Comparison of ENCODE assay signal across 8 cellular contexts in genomic region chr2:241878007-241878970, GRCh38. TPM values are rescaled to one million over a fixed set of nuclear protein-coding genes. Genes with fewer than 3 reads are reported as not detected.
DNase-seq lines count a peak whose midpoint lies in the region; ATAC-seq and TF ChIP-seq lines count a peak whose summit lies in the region.

No MANE protein-coding gene starts in this region.

- no peaks in the 10 kb centered on the region for H3K9me2 ChIP-seq in SK-N-SH

- TF ChIP-seq EP300 in SK-N-SH (IDR thresholded peaks at IDR 0.05; ENCODE audit: borderline replicate concordance in 1 of 2, low read depth in 1 of 2, low read length in 1 of 2) = no peak

- peaks cover 14 to 24% of the 10 kb centered on the region in 2 experiments for H3K4me1 ChIP-seq in SK-N-SH (ENCODE audit: control insufficient read depth in 1 of 2, insufficient read depth in 2 of 2, low read depth in 1 of 2, low read length in 1 of 2)

- H4K20me1 ChIP-seq in SK-N-SH (ENCODE audit: insufficient read depth) = no peaks in the 10 kb centered on the region

- peak; percentile 64 for TF ChIP-seq CTCF in SK-N-SH (IDR thresholded peaks at IDR 0.05)

- intact Hi-C loops in posterior vena cava (cut with DNase I) = loop anchor here (5.0 to 10.0 kb wide), 3 partner anchors 103 to 153 kb away; partner anchors contain the start of gene GAL3ST2 (in 1 of the 2)

- no peaks in the 10 kb centered on the region for H3K36me3 ChIP-seq in SK-N-SH (replicated peaks in 1 of 2; ENCODE audit: control insufficient read depth in 1 of 2, insufficient read depth in 2 of 2, low read length in 1 of 2)

- no peaks in the 10 kb centered on the region for H3K9me3 ChIP-seq in SK-N-SH

- peaks cover 18% of the 10 kb centered on the region for H3F3A ChIP-seq in SK-N-SH (replicated peaks; ENCODE audit: insufficient read depth)

- H3K27me3 ChIP-seq in SK-N-SH (ENCODE audit: insufficient read depth) = no peaks in the 10 kb centered on the region

- TF ChIP-seq RAD21 in SK-N-SH (IDR thresholded peaks at IDR 0.05; ENCODE audit: low read length) = peak; percentile 82

- WGBS in SK-N-SH (ENCODE audit: low lambda C conversion rate) = 31% methylated on average over 25 of the region's 26 CpGs

- POLR2A ChIA-PET in SK-N-SH (lab: Yijun Ruan, JAX) = interaction anchor here (1.2 to 1.6 kb wide), 2 partner anchors 144 to 176 kb away, joined by 6 to 7 read pairs; partner anchors contain the start of genes D2HGDH and ING5

- DNase-seq in D341Med (ENCODE audit: low spot score) (peak; percentile 84), Kasumi-1 (lab: John Stamatoyannopoulos, UW) (peak; percentile 35 to 40), SK-N-SH (peak; percentile 90), globus pallidus (ENCODE audit: low spot score) (peak; percentile 60), posterior vena cava (ENCODE audit: low spot score) (peak; percentile 92)
- DNase-seq in activated naive CD4-positive, alpha-beta T cell (lab: John Stamatoyannopoulos, UW) = peak; percentile 45 to 75 (median 56)

- no peak overlapping the region for H2AFZ ChIP-seq in SK-N-SH (ENCODE audit: low read depth)

- ATAC-seq in HG02763 (IDR thresholded peaks at IDR 0.05; ENCODE audit: unreplicated experiment) = no peak
- ATAC-seq in HG03457 (IDR thresholded peaks at IDR 0.05; ENCODE audit: unreplicated experiment) = no peak

- H3K9ac ChIP-seq in SK-N-SH = no peak overlapping the region

- no peaks in the 10 kb centered on the region for H3K79me2 ChIP-seq in SK-N-SH (ENCODE audit: insufficient read depth)

- H3K27ac ChIP-seq in SK-N-SH (ENCODE audit: low read depth in 2 of 2, low read length in 1 of 2) = no peak overlapping the region; a peak in 1 of 4 replicates

- CTCF ChIA-PET in SK-N-SH (lab: Yijun Ruan, JAX) = interaction anchor here (0.5 to 4.2 kb wide), 42 partner anchors 9 to 562 kb away, joined by 3 to 58 read pairs (median 5); partner anchors contain the start of genes D2HGDH, GAL3ST2, ING5 and RTP5

- no peak overlapping the region for H3K4me3 ChIP-seq in SK-N-SH (ENCODE audit: low read depth in 2 of 2, low read length in 1 of 2)

- no peak overlapping the region for H3K4me2 ChIP-seq in SK-N-SH

TF ChIP-seq in SK-N-SH, 30 proteins besides CTCF, POLR2A, EP300 and RAD21:
- TF ChIP-seq TCF12 (IDR thresholded peaks at IDR 0.05) (no peak), MXI1 (IDR thresholded peaks at IDR 0.05; ENCODE audit: low read depth, low read length) (no peak), RFX5 (IDR thresholded peaks at IDR 0.05; ENCODE audit: low read length) (no peak), SMC3 (IDR thresholded peaks at IDR 0.05; ENCODE audit: low read depth, low read length) (peak; percentile 70)

RNA-seq across cellular contexts. Expression of gene RTP5, which starts 8.8 kb away (rescaled TPM):
- polyA plus RNA-seq in SK-N-SH (2012; rRNA removed) = not detected in 2 replicates
- not detected in 2 replicates for polyA plus RNA-seq in SK-N-SH (2012; cell fraction: cytosol; rRNA removed)
- not detected in 2 replicates for polyA plus RNA-seq in SK-N-SH (2012; cell fraction: nucleus; rRNA removed)
- total RNA-seq in posterior vena cava = under 1 TPM in 1 of 2 donors, not detected in 1; 0.10 TPM

RNA-seq across cellular contexts. Expression of gene PDCD1, which starts 19.6 kb away (rescaled TPM):
- polyA plus RNA-seq in SK-N-SH (2012; rRNA removed) = not detected in 2 replicates
- not detected in 2 replicates for polyA plus RNA-seq in SK-N-SH (2012; cell fraction: cytosol; rRNA removed)
- not detected in 2 replicates for polyA plus RNA-seq in SK-N-SH (2012; cell fraction: nucleus; rRNA removed)
- total RNA-seq in posterior vena cava = under 1 TPM in 1 of 2 donors, not detected in 1; 0.38 TPM

Comparison
In these comparisons a context has a peak if more than half of its experiments do, and no peak if none do; other contexts are left out.
1. DNase-seq: peak in every context shown above with its lines; median percentile 92 in posterior vena cava; 90 in SK-N-SH; 84 in D341Med; 60 in globus pallidus; 56 in activated naive CD4-positive, alpha-beta T cell; 38 in Kasumi-1.